Comparison of ENCODE assay signal across 1 cellular context in the genomic region with DNA sequence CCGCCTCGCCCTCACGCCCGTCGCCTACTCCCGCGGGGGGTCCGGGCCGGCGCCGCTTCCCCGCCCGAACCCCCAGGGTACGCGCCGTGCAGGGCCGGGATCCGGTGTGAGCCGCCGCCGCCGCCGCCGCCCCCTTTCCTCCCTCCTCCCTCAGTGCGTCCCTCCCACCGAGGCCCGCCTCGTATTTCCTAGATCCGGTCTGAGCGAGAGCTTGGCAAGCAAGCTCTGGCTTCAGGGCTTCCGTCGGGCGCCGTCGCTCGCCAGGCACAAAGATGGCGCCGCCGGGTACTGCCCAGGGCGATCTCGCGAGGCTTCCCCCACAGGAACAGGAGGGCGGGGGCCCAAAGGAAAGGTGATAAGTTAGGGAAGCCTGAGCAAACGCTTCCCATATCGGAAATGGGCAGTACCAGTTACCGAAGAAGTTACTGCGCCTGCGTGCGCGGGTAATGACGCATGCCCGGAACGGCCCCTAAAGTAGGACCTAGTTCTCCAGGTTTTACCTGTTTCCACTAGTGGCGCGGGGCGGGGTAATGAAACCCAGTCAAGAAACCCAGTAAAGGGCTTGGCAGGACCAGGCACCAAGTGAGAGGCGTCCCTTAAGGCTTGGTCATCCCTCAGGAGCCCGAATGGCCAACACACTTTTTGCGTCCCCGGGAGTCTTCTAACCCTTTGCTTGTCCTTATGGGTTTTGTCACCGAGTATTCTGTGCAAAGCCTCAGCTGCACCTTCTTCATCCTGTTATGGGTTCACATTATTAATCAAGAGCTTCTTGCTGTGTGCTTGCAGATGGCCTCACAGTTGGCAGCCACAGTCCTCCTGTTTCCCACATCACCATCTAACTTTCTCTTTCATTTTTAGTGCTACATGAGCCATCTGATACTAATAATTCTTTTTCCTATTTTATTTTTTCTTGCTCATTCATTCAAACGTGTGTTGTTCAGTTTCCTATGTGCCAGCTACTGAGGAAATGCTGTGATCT.
TF ChIP-seq lines count a peak whose summit lies in the region.

A gene with protein sequence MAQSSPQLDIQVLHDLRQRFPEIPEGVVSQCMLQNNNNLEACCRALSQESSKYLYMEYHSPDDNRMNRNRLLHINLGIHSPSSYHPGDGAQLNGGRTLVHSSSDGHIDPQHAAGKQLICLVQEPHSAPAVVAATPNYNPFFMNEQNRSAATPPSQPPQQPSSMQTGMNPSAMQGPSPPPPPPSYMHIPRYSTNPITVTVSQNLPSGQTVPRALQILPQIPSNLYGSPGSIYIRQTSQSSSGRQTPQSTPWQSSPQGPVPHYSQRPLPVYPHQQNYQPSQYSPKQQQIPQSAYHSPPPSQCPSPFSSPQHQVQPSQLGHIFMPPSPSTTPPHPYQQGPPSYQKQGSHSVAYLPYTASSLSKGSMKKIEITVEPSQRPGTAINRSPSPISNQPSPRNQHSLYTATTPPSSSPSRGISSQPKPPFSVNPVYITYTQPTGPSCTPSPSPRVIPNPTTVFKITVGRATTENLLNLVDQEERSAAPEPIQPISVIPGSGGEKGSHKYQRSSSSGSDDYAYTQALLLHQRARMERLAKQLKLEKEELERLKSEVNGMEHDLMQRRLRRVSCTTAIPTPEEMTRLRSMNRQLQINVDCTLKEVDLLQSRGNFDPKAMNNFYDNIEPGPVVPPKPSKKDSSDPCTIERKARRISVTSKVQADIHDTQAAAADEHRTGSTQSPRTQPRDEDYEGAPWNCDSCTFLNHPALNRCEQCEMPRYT (minus strand): TSS at position 108 of the 979 bp plus-strand sequence. CDS start 29,666 bp downstream, outside the sequence.

TF ChIP-seq in SK-N-SH, 30 proteins besides CTCF, POLR2A, EP300 and RAD21 (continued from another document):
- TF ChIP-seq PBX3 (IDR thresholded peaks at IDR 0.05) = no peak
- peak; percentile 99 for TF ChIP-seq CHD2 (IDR thresholded peaks at IDR 0.05; ENCODE audit: low read length, partially characterized antibody)
- peak; percentile 98 for TF ChIP-seq YY1 (IDR thresholded peaks at IDR 0.05; ENCODE audit: low read depth)
- TF ChIP-seq MXI1 (IDR thresholded peaks at IDR 0.05; ENCODE audit: low read depth, low read length) = no peak
- TF ChIP-seq GATA2 (CRISPR knock-in tag; IDR thresholded peaks at IDR 0.05) = no peak
- TF ChIP-seq NRF1 (IDR thresholded peaks at IDR 0.05; ENCODE audit: low read depth, low read length) = peak; percentile 71
- TF ChIP-seq, protein P1, sequence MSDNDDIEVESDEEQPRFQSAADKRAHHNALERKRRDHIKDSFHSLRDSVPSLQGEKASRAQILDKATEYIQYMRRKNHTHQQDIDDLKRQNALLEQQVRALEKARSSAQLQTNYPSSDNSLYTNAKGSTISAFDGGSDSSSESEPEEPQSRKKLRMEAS (IDR thresholded peaks at IDR 0.05; ENCODE audit: low read depth) = no peak
- no peak for TF ChIP-seq JUND (IDR thresholded peaks at IDR 0.05)
- no peak for TF ChIP-seq TAF1 (IDR thresholded peaks at IDR 0.05; ENCODE audit: borderline replicate concordance, low read depth, low read length)
- no peak for TF ChIP-seq RCOR1 (IDR thresholded peaks at IDR 0.05; ENCODE audit: low read length)
- peak; percentile 87 for TF ChIP-seq ELF1 (IDR thresholded peaks at IDR 0.05)
- TF ChIP-seq SMC3 (IDR thresholded peaks at IDR 0.05; ENCODE audit: low read depth, low read length) = no peak
- peak; percentile 72 for TF ChIP-seq GABPA (IDR thresholded peaks at IDR 0.05; ENCODE audit: low read depth)
- TF ChIP-seq FOXM1 (IDR thresholded peaks at IDR 0.05; ENCODE audit: low read depth) = no peak
- TF ChIP-seq TEAD4 (IDR thresholded peaks at IDR 0.05; ENCODE audit: borderline replicate concordance, insufficient read depth) = no peak
- TF ChIP-seq REST (IDR thresholded peaks at IDR 0.05; ENCODE audit: low read depth, low read length) = no peak
- TF ChIP-seq EZH2phosphoT487 (IDR thresholded peaks at IDR 0.05; ENCODE audit: borderline replicate concordance, low read depth) = no peak
